Comparison of ENCODE assay signal across 8 cellular contexts in the genomic region with DNA sequence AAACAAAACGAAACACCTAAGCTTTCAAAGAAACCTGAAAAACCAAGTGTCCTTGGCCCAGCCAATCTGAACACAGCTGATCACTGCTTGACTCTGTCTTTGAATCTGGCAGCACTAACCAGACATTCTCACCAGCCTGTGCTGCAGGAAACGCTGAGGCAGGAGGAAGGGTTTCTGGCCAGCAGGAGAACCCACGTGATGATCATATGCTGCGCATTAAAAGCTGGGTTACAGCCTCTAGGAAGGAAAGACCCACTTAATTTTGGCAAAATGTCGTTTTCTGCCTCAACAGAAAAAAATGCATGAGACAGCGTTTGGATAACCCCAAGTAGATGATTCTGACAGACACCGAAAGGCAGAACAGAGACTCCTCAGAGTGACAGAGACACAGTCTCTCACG. TPM values are rescaled to one million over a fixed set of nuclear protein-coding genes. Genes with fewer than 3 reads are reported as not detected.
DNase-seq lines count a peak whose midpoint lies in the region; ATAC-seq, FAIRE-seq and TF ChIP-seq lines count a peak whose summit lies in the region.

No MANE protein-coding gene starts in this region.

- H2AFZ ChIP-seq in astrocyte (ENCODE audit: low read depth, low read length) = no peak overlapping the region

- H3K79me2 ChIP-seq in astrocyte (ENCODE audit: insufficient read depth, low read length) = peaks cover 57% of the 10 kb centered on the region

- peaks cover 25% of the 10 kb centered on the region for H4K20me1 ChIP-seq in astrocyte (ENCODE audit: insufficient read depth, low read length)

- peaks cover 11% of the 10 kb centered on the region for H3K36me3 Mint-ChIP-seq in astrocyte (ENCODE audit: low read depth, unreplicated experiment)

- H3K4me1 Mint-ChIP-seq in astrocyte (ENCODE audit: low read depth, unreplicated experiment) = peaks cover 45% of the 10 kb centered on the region

- no peaks in the 10 kb centered on the region for H3K9me3 Mint-ChIP-seq in astrocyte (ENCODE audit: unreplicated experiment)

- FAIRE-seq in astrocyte (lab: Jason Lieb, UNC) = peak; percentile 90
- peak; percentile 94 for FAIRE-seq in islet of Langerhans (lab: Jason Lieb, UNC)

- H3K27ac ChIP-seq in astrocyte (ENCODE audit: low read depth, low read length) = peak overlapping the region; percentile 61
- H3K27ac ChIP-seq in subcutaneous abdominal adipose tissue (ENCODE audit: low read depth, low read length) = peak overlapping the region; percentile 71

- H3K4me3 Mint-ChIP-seq in astrocyte (ENCODE audit: unreplicated experiment) = no peak overlapping the region

- H3K4me3 ChIP-seq in astrocyte (ENCODE audit: insufficient read depth, low read depth, low read length) = no peak overlapping the region
- peak overlapping the region in 4 of 5 donors; percentile 10 to 48 (median 30) for H3K4me3 ChIP-seq in subcutaneous abdominal adipose tissue (ENCODE audit: low read depth in 1 of 5, low read length in 5 of 5)

- H3K4me2 ChIP-seq in astrocyte (ENCODE audit: low read length) = peak overlapping the region; percentile 46

- H3K27me3 Mint-ChIP-seq in astrocyte (ENCODE audit: low read depth, unreplicated experiment) = no peaks in the 10 kb centered on the region

- H3K9ac ChIP-seq in astrocyte (ENCODE audit: low read length) (peak overlapping the region; percentile 6), subcutaneous abdominal adipose tissue (ENCODE audit: low read length in 5 of 5) (peak overlapping the region in 2 of 5 donors; percentile 22 to 28)

- H3K9me3 ChIP-seq in astrocyte (ENCODE audit: insufficient read depth, low read depth, low read length) = no peaks in the 10 kb centered on the region
- H3K9me3 ChIP-seq in subcutaneous abdominal adipose tissue (ENCODE audit: control insufficient read depth in 5 of 5, low read length in 5 of 5) = no peaks in the 10 kb centered on the region

- H3K36me3 ChIP-seq in astrocyte (ENCODE audit: insufficient read depth, low read length) (peaks cover 14% of the 10 kb centered on the region), subcutaneous abdominal adipose tissue (ENCODE audit: control insufficient read depth in 5 of 5, insufficient read depth in 5 of 5, low read length in 5 of 5) (peaks cover 8 to 40% (median 28%) of the 10 kb centered on the region in 5 donors)

- DNase-seq in GM04503 (ENCODE audit: low read depth) (peak; percentile 97), astrocyte (ENCODE audit: low read depth) (peak; percentile 89), NCI-H1930 (lab: John Stamatoyannopoulos, UW) (no peak), ecto neural progenitor cell (ENCODE audit: low spot score) (no peak)

- H3K4me1 ChIP-seq in astrocyte (ENCODE audit: insufficient read depth, low read length) = peaks cover 41% of the 10 kb centered on the region
- H3K4me1 ChIP-seq in subcutaneous abdominal adipose tissue (ENCODE audit: control insufficient read depth in 5 of 5, insufficient read depth in 5 of 5, low read length in 5 of 5) = peaks cover 0 to 80% (median 67%) of the 10 kb centered on the region in 5 donors

- TF ChIP-seq CTCF in astrocyte (IDR thresholded peaks at IDR 0.05; ENCODE audit: insufficient read depth, low read depth, low read length) = no peak

- no peaks in the 10 kb centered on the region for H3K27me3 ChIP-seq in astrocyte (ENCODE audit: insufficient read depth, low read length)
- H3K27me3 ChIP-seq in subcutaneous abdominal adipose tissue (ENCODE audit: control insufficient read depth in 5 of 5, insufficient read depth in 4 of 5, low read length in 5 of 5) = no peaks in the 10 kb centered on the region

- H3K27ac Mint-ChIP-seq in astrocyte (ENCODE audit: unreplicated experiment) = peak overlapping the region; percentile 16

- peak; percentile 79 for ATAC-seq in HG03432 (IDR thresholded peaks at IDR 0.05; ENCODE audit: unreplicated experiment)
- ATAC-seq in HG03108 (IDR thresholded peaks at IDR 0.05; ENCODE audit: unreplicated experiment) = no peak

RNA-seq across cellular contexts. Expression of a gene that starts 9.8 kb away (rescaled TPM):
- 16.6 and 17.7 TPM in 2 replicates for total RNA-seq in astrocyte

Comparison
In these comparisons a context has a peak if more than half of its experiments do, and no peak if none do; other contexts are left out.
1. DNase-seq: peak in GM04503 (single experiment) and astrocyte (single experiment); none in NCI-H1930 (0 of 2) and ecto neural progenitor cell (single experiment).